5 cellular contexts compared by ENCODE assay signal in genomic region chr16:30076276-30076791, GRCh38.
DNase-seq lines count a peak whose midpoint lies in the region; ATAC-seq and TF ChIP-seq lines count a peak whose summit lies in the region.

No MANE protein-coding gene starts in this region.

- H3K4me3 ChIP-seq in HEK293 (ENCODE audit: low read depth, low read length) (peak overlapping the region; percentile 78), iPS-20b (ENCODE audit: low read length) (peak overlapping the region; percentile 93)

- peak overlapping the region; percentile 70 for H3K27ac ChIP-seq in HEK293 (ENCODE audit: extremely low read depth, low read depth, low read length)
- H3K27ac ChIP-seq in iPS-20b (ENCODE audit: low read length): no peak overlapping the region

- DNase-seq in 8988T: no peak

- POLR2A ChIA-PET in HEK293 (lab: Yijun Ruan, JAX): interaction anchor here (0.8 to 6.9 kb wide), 7 partner anchors 11 to 270 kb away, joined by 3 to 70 read pairs (median 4); partner anchors contain the start of genes ALDOA, MAZ and TBX6

- peak overlapping the region; percentile 89 for H3K9ac ChIP-seq in iPS-20b (ENCODE audit: low read depth, low read length)

- H3K9me3 ChIP-seq in HEK293 (ENCODE audit: control insufficient read depth, insufficient read depth, low read depth, low read length) (no peaks in the 10 kb centered on the region), iPS-20b (ENCODE audit: insufficient read depth, low read depth, low read length) (no peaks in the 10 kb centered on the region)

- TF ChIP-seq CTCF in HEK293 (tag by site-specific recombination; IDR thresholded peaks at IDR 0.05): no peak

- H3K4me1 ChIP-seq in HEK293 (ENCODE audit: control insufficient read depth, insufficient read depth, low read length) (peaks cover 4% of the 10 kb centered on the region; the same call in 1 of the 2 replicates), iPS-20b (ENCODE audit: insufficient read depth, low read length) (peaks cover 4% of the 10 kb centered on the region; the same call in 1 of the 2 replicates)

- CTCF ChIA-PET in HEK293 (lab: Yijun Ruan, JAX): interaction anchor here (0.6 to 1.9 kb wide), 7 partner anchors 16 to 576 kb away, joined by 3 to 12 read pairs (median 4); partner anchors contain the start of gene TBX6

- H3K36me3 ChIP-seq in HEK293 (ENCODE audit: control insufficient read depth in 2 of 2, insufficient read depth in 1 of 2, low read length in 2 of 2): peaks cover 42 to 57% of the 10 kb centered on the region in 2 experiments; a peak in 2 of 3 replicates
- peaks cover 53% of the 10 kb centered on the region for H3K36me3 ChIP-seq in iPS-20b (ENCODE audit: insufficient read depth, low read depth, low read length)

- ATAC-seq in SK-N-SH treated with all-trans-retinoic acid at 6 μM for 48 hours: peak; percentile 20
- ATAC-seq in HG02973 (IDR thresholded peaks at IDR 0.05; ENCODE audit: unreplicated experiment): no peak

- no peaks in the 10 kb centered on the region for H3K27me3 ChIP-seq in iPS-20b (ENCODE audit: insufficient read depth, low read length)

TF ChIP-seq in HEK293, 187 proteins besides CTCF, POLR2A, EP300 and RAD21 (continues in another document):
- TF ChIP-seq ZNF670 (tag by site-specific recombination; IDR thresholded peaks at IDR 0.05; ENCODE audit: low read depth): no peak
- no peak for TF ChIP-seq ZNF132 (tag by site-specific recombination; IDR thresholded peaks at IDR 0.05; ENCODE audit: borderline replicate concordance)
- TF ChIP-seq REST (tag by site-specific recombination; IDR thresholded peaks at IDR 0.05): 0 out of 2 replicates have a peak, but pooled peaks have one; percentile 22
- no peak for TF ChIP-seq ZNF48 (tag by site-specific recombination; IDR thresholded peaks at IDR 0.05)
- TF ChIP-seq ZNF169 (tag by site-specific recombination; IDR thresholded peaks at IDR 0.05): no peak
- peak; percentile 37; the same call in 1 of the 2 replicates for TF ChIP-seq KLF9 (tag by site-specific recombination; IDR thresholded peaks at IDR 0.05; ENCODE audit: low read depth)
- no peak for TF ChIP-seq ZNF10 (tag by site-specific recombination; IDR thresholded peaks at IDR 0.05)
- TF ChIP-seq ZNF529 (tag by site-specific recombination; IDR thresholded peaks at IDR 0.05; ENCODE audit: insufficient replicate concordance): no peak
- TF ChIP-seq GLI4 (tag by site-specific recombination; IDR thresholded peaks at IDR 0.05): 0 out of 2 replicates have a peak, but pooled peaks have one; percentile 13
- peak; percentile 33; the same call in 1 of the 2 replicates for TF ChIP-seq ZFHX2 (tag by site-specific recombination; conservative IDR thresholded peaks at IDR 0.05)
- TF ChIP-seq, protein P1, sequence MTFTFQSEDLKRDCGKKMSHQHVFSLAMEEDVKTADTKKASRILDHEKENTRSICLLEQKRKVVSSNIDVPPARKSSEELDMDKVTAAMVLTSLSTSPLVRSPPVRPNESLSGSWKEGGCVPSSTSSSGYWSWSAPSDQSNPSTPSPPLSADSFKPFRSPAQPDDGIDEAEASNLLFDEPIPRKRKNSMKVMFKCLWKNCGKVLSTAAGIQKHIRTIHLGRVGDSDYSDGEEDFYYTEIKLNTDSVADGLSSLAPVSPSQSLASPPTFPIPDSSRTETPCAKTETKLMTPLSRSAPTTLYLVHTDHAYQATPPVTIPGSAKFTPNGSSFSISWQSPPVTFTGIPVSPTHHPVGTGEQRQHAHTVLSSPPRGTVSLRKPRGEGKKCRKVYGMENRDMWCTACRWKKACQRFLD (tag by site-specific recombination; IDR thresholded peaks at IDR 0.05): no peak
- TF ChIP-seq MEIS1 (CRISPR knock-in tag; IDR thresholded peaks at IDR 0.05; ENCODE audit: borderline replicate concordance): no peak
- no peak for TF ChIP-seq REPIN1 (tag by site-specific recombination; IDR thresholded peaks at IDR 0.05; ENCODE audit: low read depth)
- TF ChIP-seq ZNF624 (tag by site-specific recombination; IDR thresholded peaks at IDR 0.05): no peak

TF ChIP-seq in SK-N-SH treated with all-trans-retinoic acid at 6 μM for 48 hours, 23 proteins besides CTCF, POLR2A, EP300 and RAD21:
- TF ChIP-seq PPARA (CRISPR knock-in tag; IDR thresholded peaks at IDR 0.05; ENCODE audit: borderline replicate concordance): no peak
- TF ChIP-seq ZNF565 (CRISPR knock-in tag; conservative IDR thresholded peaks at IDR 0.05; ENCODE audit: low read depth): no peak
- TF ChIP-seq GLIS3 (CRISPR knock-in tag; IDR thresholded peaks at IDR 0.05): no peak
- no peak for TF ChIP-seq ZC3H10 (CRISPR knock-in tag; IDR thresholded peaks at IDR 0.05)
- no peak for TF ChIP-seq PATZ1 (CRISPR knock-in tag; IDR thresholded peaks at IDR 0.05; ENCODE audit: borderline replicate concordance)
- no peak for TF ChIP-seq ESRRG (CRISPR knock-in tag; IDR thresholded peaks at IDR 0.05)
- no peak for TF ChIP-seq SNAI2 (CRISPR knock-in tag; IDR thresholded peaks at IDR 0.05)
- TF ChIP-seq, protein P2, sequence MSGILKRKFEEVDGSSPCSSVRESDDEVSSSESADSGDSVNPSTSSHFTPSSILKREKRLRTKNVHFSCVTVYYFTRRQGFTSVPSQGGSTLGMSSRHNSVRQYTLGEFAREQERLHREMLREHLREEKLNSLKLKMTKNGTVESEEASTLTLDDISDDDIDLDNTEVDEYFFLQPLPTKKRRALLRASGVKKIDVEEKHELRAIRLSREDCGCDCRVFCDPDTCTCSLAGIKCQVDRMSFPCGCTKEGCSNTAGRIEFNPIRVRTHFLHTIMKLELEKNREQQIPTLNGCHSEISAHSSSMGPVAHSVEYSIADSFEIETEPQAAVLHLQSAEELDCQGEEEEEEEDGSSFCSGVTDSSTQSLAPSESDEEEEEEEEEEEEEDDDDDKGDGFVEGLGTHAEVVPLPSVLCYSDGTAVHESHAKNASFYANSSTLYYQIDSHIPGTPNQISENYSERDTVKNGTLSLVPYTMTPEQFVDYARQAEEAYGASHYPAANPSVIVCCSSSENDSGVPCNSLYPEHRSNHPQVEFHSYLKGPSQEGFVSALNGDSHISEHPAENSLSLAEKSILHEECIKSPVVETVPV (CRISPR knock-in tag; IDR thresholded peaks at IDR 0.05): no peak
- TF ChIP-seq POU6F1 (CRISPR knock-in tag; IDR thresholded peaks at IDR 0.05; ENCODE audit: borderline replicate concordance, low read depth): no peak
- no peak for TF ChIP-seq ZNF70 (CRISPR knock-in tag; IDR thresholded peaks at IDR 0.05)
- TF ChIP-seq ISL1 (CRISPR knock-in tag; IDR thresholded peaks at IDR 0.05): no peak
- no peak for TF ChIP-seq TOX (CRISPR knock-in tag; IDR thresholded peaks at IDR 0.05; ENCODE audit: borderline replicate concordance)
- no peak for TF ChIP-seq ARNTL (CRISPR knock-in tag; IDR thresholded peaks at IDR 0.05; ENCODE audit: borderline replicate concordance, low read depth)
TF ChIP-seq in SK-N-SH treated with all-trans-retinoic acid at 6 μM for 48 hours: peak in this region for 0.
